8 cellular contexts compared by ENCODE assay signal in the genomic region with DNA sequence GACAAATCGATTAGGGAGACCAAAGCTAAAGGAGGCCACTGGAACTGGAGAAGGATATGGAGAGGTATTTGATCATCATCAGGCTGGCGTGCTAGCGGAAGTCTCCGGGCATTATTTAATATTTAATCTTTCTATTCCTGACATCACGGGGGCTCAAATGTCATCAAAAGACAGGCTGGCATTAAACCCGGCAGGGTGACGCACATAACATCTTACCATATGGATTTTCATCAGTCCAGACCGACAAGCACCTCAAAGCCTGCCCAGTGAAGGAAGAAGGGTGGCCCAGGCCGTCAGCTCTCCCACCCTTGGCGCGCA. TPM values are rescaled to one million over a fixed set of nuclear protein-coding genes. Genes with fewer than 3 reads are reported as not detected.
DNase-seq lines count a peak whose midpoint lies in the region; ATAC-seq and TF ChIP-seq lines count a peak whose summit lies in the region.

No MANE protein-coding gene starts in this region.

- peak overlapping the region; percentile 74 to 93 (median 87) for H3K4me2 ChIP-seq in BLaER1 treated with 17β-estradiol and CSF1 and Interleukin-3, amounts not matched to agents 10 nM and 100 nM

- ATAC-seq in GM21423 (IDR thresholded peaks at IDR 0.05; ENCODE audit: unreplicated experiment) = peak; percentile 3
- ATAC-seq in central memory CD8-positive, alpha-beta T cell (replicated peaks; ENCODE audit: extremely low read depth, poor library complexity, severe bottlenecking) = no peak
- no peak for ATAC-seq in lung (ENCODE audit: insufficient read depth, low FRiP score)
- no peak for ATAC-seq in activated CD4-positive, CD25-positive, alpha-beta regulatory T cell treated with anti-CD3 and anti-CD28 coated beads, Interleukin-2, amount 50 U/mL, for 24 hours

- peak; percentile 71 to 74 for DNase-seq in NCI-H526 (lab: John Stamatoyannopoulos, UW)
- DNase-seq in central memory CD8-positive, alpha-beta T cell (ENCODE audit: low spot score in 2 of 2) = no peak
- DNase-seq in lung (ENCODE audit: low spot score) = no peak
- no peak for DNase-seq in SKM-1 (lab: John Stamatoyannopoulos, UW; ENCODE audit: unreplicated experiment)

- no peak for TF ChIP-seq CTCF in lung (IDR thresholded peaks at IDR 0.05; ENCODE audit: control extremely low read depth, extremely low read depth)

- H3K9me3 ChIP-seq in BLaER1 treated with 17β-estradiol and CSF1 and Interleukin-3, amounts not matched to agents 10 nM and 100 nM (replicated peaks in 1 of 11) = peaks cover 0 to 4% (median 0%) of the 10 kb centered on the region in 11 experiments; a peak in 1 of 22 replicates
- no peaks in the 10 kb centered on the region for H3K9me3 ChIP-seq in lung (ENCODE audit: control insufficient read depth in 2 of 2, insufficient read depth in 1 of 2, low read length in 1 of 2)

- peaks cover 0 to 16% (median 4%) of the 10 kb centered on the region in 11 experiments; a peak in 4 of 22 replicates for H3K36me3 ChIP-seq in BLaER1 treated with 17β-estradiol and CSF1 and Interleukin-3, amounts not matched to agents 10 nM and 100 nM
- no peaks in the 10 kb centered on the region for H3K36me3 ChIP-seq in lung (ENCODE audit: control insufficient read depth in 2 of 2, insufficient read depth in 2 of 2, low read length in 2 of 2)
- H3K36me3 ChIP-seq in urinary bladder (ENCODE audit: insufficient read depth) = no peaks in the 10 kb centered on the region

- 0 to 2% methylated on average over 11 of the region's 11 CpGs for WGBS in lung, 2 donors
- under 1% methylated on average over 11 of the region's 11 CpGs for WGBS in urinary bladder

- peak overlapping the region; percentile 86 to 94 (median 87) for H3K9ac ChIP-seq in BLaER1 treated with 17β-estradiol and CSF1 and Interleukin-3, amounts not matched to agents 10 nM and 100 nM

- H3K9me3 Mint-ChIP-seq in central memory CD8-positive, alpha-beta T cell = no peaks in the 10 kb centered on the region

- H3K27me3 ChIP-seq in BLaER1 treated with 17β-estradiol and CSF1 and Interleukin-3, amounts not matched to agents 10 nM and 100 nM = no peaks in the 10 kb centered on the region
- H3K27me3 ChIP-seq in lung (ENCODE audit: control insufficient read depth, insufficient read depth) = no peaks in the 10 kb centered on the region

- H4K20me1 ChIP-seq in BLaER1 treated with 17β-estradiol and CSF1 and Interleukin-3, amounts not matched to agents 10 nM and 100 nM = no peaks in the 10 kb centered on the region

- peak overlapping the region; percentile 79 to 93 (median 88) for H3K27ac ChIP-seq in BLaER1 treated with 17β-estradiol and CSF1 and Interleukin-3, amounts not matched to agents 10 nM and 100 nM
- peak overlapping the region; percentile 97 to 99 for H3K27ac ChIP-seq in lung (ENCODE audit: low read depth in 1 of 2, low read length in 1 of 2)
- H3K27ac ChIP-seq in urinary bladder (ENCODE audit: low read depth) = peak overlapping the region; percentile 80

- H3K4me1 ChIP-seq in BLaER1 treated with 17β-estradiol and CSF1 and Interleukin-3, amounts not matched to agents 10 nM and 100 nM = peaks cover 45 to 63% (median 55%) of the 10 kb centered on the region in 10 experiments
- H3K4me1 ChIP-seq in lung (ENCODE audit: control insufficient read depth in 2 of 2, insufficient read depth in 2 of 2, low read length in 2 of 2) (peaks cover 0 to 2% of the 10 kb centered on the region in 2 donors), urinary bladder (ENCODE audit: insufficient read depth) (no peaks in the 10 kb centered on the region)

- H3K27me3 Mint-ChIP-seq in central memory CD8-positive, alpha-beta T cell = no peaks in the 10 kb centered on the region

- H3K4me3 ChIP-seq in BLaER1 treated with 17β-estradiol and CSF1 and Interleukin-3, amounts not matched to agents 10 nM and 100 nM = peak overlapping the region; percentile 68 to 89 (median 83)
- H3K4me3 ChIP-seq in lung (peak overlapping the region; percentile 88), urinary bladder (ENCODE audit: low read depth, low read length) (peak overlapping the region; percentile 84)

- peaks cover 38% of the 10 kb centered on the region for H3K4me1 Mint-ChIP-seq in central memory CD8-positive, alpha-beta T cell

- peak overlapping the region; percentile 87 for H3K4me3 Mint-ChIP-seq in central memory CD8-positive, alpha-beta T cell

- peaks cover 8% of the 10 kb centered on the region for H3K36me3 Mint-ChIP-seq in central memory CD8-positive, alpha-beta T cell (ENCODE audit: insufficient read depth)

- peak overlapping the region; percentile 88 for H3K27ac Mint-ChIP-seq in central memory CD8-positive, alpha-beta T cell (ENCODE audit: low read depth)

RNA-seq across cellular contexts. Expression of a gene that starts 0.6 kb away (rescaled TPM):
- total RNA-seq in lung (10 to 100 TPM; 60.7 to 75.0 TPM), urinary bladder (52.3 TPM)
- polyA plus RNA-seq in lung (10 to 100 TPM; 24.0 to 46.9 TPM), urinary bladder (38.8 TPM)

RNA-seq across cellular contexts. Expression of a gene that starts 0.7 kb away (rescaled TPM):
- total RNA-seq in lung (1 to 10 TPM; 5.7 to 5.9 TPM), urinary bladder (3.8 TPM)
- polyA plus RNA-seq in lung (10 to 100 TPM in 1 of 2 donors, 1 to 10 TPM in 1; 2.8 to 10.3 TPM), urinary bladder (2.4 TPM)

Comparison
In these comparisons a context has a peak if more than half of its experiments do, and no peak if none do; other contexts are left out.
1. DNase-seq: peak in NCI-H526 (2 of 2); none in central memory CD8-positive, alpha-beta T cell (0 of 2), lung (single experiment) and SKM-1 (single experiment).
2. Peak in every context shown above with its lines, with median percentiles within 50 percentile points of each other: H3K27ac ChIP-seq and H3K4me3 ChIP-seq.